Comparison of ENCODE assay signal across 8 cellular contexts in the genomic region with DNA sequence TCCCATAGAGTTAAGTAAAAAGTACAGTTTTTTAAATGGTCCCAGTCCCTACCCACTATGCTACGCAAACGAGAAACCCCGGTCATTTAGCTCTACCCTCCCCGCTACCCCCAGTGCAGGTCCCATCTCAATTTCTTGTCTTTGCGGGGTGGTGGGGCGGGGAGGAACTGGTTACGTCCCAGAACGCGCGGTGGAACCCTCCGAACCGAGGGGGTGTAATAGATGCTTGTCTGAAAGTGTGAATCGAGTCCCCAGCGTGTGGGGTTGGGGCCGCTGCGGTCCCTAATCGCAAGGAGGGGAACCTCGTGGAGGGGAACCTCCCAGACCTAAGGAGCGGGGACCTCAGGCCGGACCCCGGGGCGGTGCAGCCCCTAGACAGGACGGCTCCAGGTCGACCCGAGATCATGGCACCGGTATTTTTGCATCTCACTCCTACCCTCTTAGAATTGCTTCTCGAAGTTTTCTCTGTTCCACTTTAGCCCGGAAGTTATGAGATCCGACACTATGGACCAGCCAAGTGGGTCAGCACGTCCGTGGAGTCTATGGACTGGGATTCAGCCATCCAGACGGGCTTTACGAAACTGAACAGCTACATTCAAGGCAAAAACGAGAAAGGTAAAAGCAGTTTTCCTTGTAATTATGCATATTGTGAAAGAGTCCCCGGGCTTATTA. TPM values are rescaled to one million over a fixed set of nuclear protein-coding genes. Genes with fewer than 3 reads are reported as not detected.
DNase-seq lines count a peak whose midpoint lies in the region; ATAC-seq and TF ChIP-seq lines count a peak whose summit lies in the region.

No MANE protein-coding gene starts in this region.

- H3K4me3 ChIP-seq in RWPE2 (ENCODE audit: severe bottlenecking) (peak overlapping the region; percentile 64), left lung (peak overlapping the region; percentile 75 to 76)

- H3K27me3 Mint-ChIP-seq in stimulated activated naive CD8-positive, alpha-beta T cell treated with anti-CD3 and anti-CD28 coated beads, Interleukin-15, amount 100 ng/mL, for 72 hours, result no peaks in the 10 kb centered on the region

- H3K27ac Mint-ChIP-seq in stimulated activated naive CD8-positive, alpha-beta T cell treated with anti-CD3 and anti-CD28 coated beads, Interleukin-15, amount 100 ng/mL, for 72 hours, result peak overlapping the region; percentile 41 to 88

- H3K4me1 Mint-ChIP-seq in stimulated activated naive CD8-positive, alpha-beta T cell treated with anti-CD3 and anti-CD28 coated beads, Interleukin-15, amount 100 ng/mL, for 72 hours, result peaks cover 31% of the 10 kb centered on the region

- H3K9me3 ChIP-seq in RWPE2 (ENCODE audit: severe bottlenecking) (no peaks in the 10 kb centered on the region), left lung (no peaks in the 10 kb centered on the region)

- H3K9me3 Mint-ChIP-seq in stimulated activated naive CD8-positive, alpha-beta T cell treated with anti-CD3 and anti-CD28 coated beads, Interleukin-15, amount 100 ng/mL, for 72 hours, result no peaks in the 10 kb centered on the region

- intact Hi-C loops in left lung (cut with DNase I), result no loop called here

- no peaks in the 10 kb centered on the region for H3K27me3 ChIP-seq in RWPE2 (ENCODE audit: insufficient read depth, poor library complexity, severe bottlenecking)
- H3K27me3 ChIP-seq in left lung, result no peaks in the 10 kb centered on the region

- H3K27ac ChIP-seq in RWPE2 (ENCODE audit: poor library complexity, severe bottlenecking) (peak overlapping the region; percentile 59), left lung (peak overlapping the region; percentile 90 to 91)

- DNase-seq in activated naive CD4-positive, alpha-beta T cell (lab: John Stamatoyannopoulos, UW), result peak in 3 of 4 experiments; percentile 11 to 34 (median 17)
- DNase-seq in activated naive CD4-positive, alpha-beta T cell treated with anti-CD3 and anti-CD28 coated beads, Interleukin-2, amount 50 U/mL, for 16 hours, result no peak
- DNase-seq in RWPE2 (ENCODE audit: low spot score) (no peak), left lung (peak; percentile 46 to 84), NCI-H2029 treated with DMSO at 0.1 percent for 48 hours (lab: John Stamatoyannopoulos, UW) (no peak), SKM-1 treated with dmso at 0.1 percent for 144 hours (lab: John Stamatoyannopoulos, UW; ENCODE audit: unreplicated experiment) (no peak)
- peak; percentile 18 for DNase-seq in central memory CD4-positive, alpha-beta T cell
- peak in 1 of 2 donors; percentile 42 for DNase-seq in stimulated activated naive CD8-positive, alpha-beta T cell treated with anti-CD3 and anti-CD28 coated beads, Interleukin-15, amount 100 ng/mL, for 72 hours

- H3K4me3 Mint-ChIP-seq in stimulated activated naive CD8-positive, alpha-beta T cell treated with anti-CD3 and anti-CD28 coated beads, Interleukin-15, amount 100 ng/mL, for 72 hours, result peak overlapping the region; percentile 82 to 88

- peak; percentile 3; the same call in 1 of the 3 replicates for ATAC-seq in RWPE2 (ENCODE audit: low read depth)
- ATAC-seq in left lung, result peak; percentile 5
- ATAC-seq in stimulated activated naive CD8-positive, alpha-beta T cell treated with anti-CD3 and anti-CD28 coated beads, Interleukin-15, amount 100 ng/mL, for 72 hours, result peak; percentile 1

- H3K4me1 ChIP-seq in RWPE2 (ENCODE audit: insufficient read depth, poor library complexity, severe bottlenecking) (peaks cover 6% of the 10 kb centered on the region), left lung (peaks cover 0 to 23% of the 10 kb centered on the region in 2 donors)

- TF ChIP-seq CTCF in RWPE2 (IDR thresholded peaks at IDR 0.05; ENCODE audit: poor library complexity, severe bottlenecking), result no peak
- TF ChIP-seq CTCF in left lung (IDR thresholded peaks at IDR 0.05), result no peak

- peaks cover 38% of the 10 kb centered on the region for H3K36me3 ChIP-seq in RWPE2 (ENCODE audit: low read depth)
- H3K36me3 ChIP-seq in left lung, result peaks cover 0 to 39% of the 10 kb centered on the region in 2 donors

RNA-seq across cellular contexts. Expression of a gene that starts 0.8 kb away (rescaled TPM):
- 10 to 100 TPM; 47.6 to 50.0 TPM for total RNA-seq in left lung

RNA-seq across cellular contexts. Expression of a gene that starts 27.1 kb away (rescaled TPM):
- not detected for total RNA-seq in left lung

Comparison
In these comparisons a context has a peak if more than half of its experiments do, and no peak if none do; other contexts are left out.
1. DNase-seq: peak in activated naive CD4-positive, alpha-beta T cell (3 of 4), central memory CD4-positive, alpha-beta T cell (single experiment) and left lung (2 of 2); none in activated naive CD4-positive, alpha-beta T cell treated with anti-CD3 and anti-CD28 coated beads, Interleukin-2, amount 50 U/mL, for 16 hours (single experiment), RWPE2 (single experiment), NCI-H2029 treated with DMSO at 0.1 percent for 48 hours (single experiment) and SKM-1 treated with dmso at 0.1 percent for 144 hours (single experiment).
2. Peak in every context shown above with its lines, with median percentiles within 50 percentile points of each other: ATAC-seq.